In the genomic region with DNA sequence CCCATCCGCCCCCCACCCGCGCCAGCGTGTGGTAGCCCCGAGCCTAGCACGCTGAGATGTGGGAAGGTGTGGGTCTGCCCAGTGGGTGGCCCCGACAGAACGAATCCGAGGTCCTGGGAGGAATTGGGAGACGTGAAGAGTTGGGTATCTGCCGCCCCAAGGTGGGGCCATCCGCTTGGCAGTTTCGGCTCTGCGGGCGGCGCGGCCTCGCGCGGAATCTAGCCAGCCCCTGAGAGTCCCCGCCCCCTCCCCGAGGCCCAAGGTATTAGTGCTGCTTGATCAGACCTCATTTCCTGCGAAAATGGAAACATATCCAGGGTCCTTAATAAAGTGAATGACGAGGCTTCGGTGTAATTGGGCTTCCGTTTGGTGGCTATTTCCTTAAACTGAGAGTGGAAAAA, we compare ENCODE assay signal across 14 cellular contexts. TPM values are rescaled to one million over a fixed set of nuclear protein-coding genes. Genes with fewer than 3 reads are reported as not detected.
DNase-seq lines count a peak whose midpoint lies in the region; ATAC-seq and TF ChIP-seq lines count a peak whose summit lies in the region.
"Had no signal": no experiment of that assay in that cellular context is flagged by ENCODE, and none has a peak within 500 bp of the region (broad histone marks: within the 10 kb centered on the region; RNA-seq: fewer than 3 reads in every experiment).

No MANE protein-coding gene starts in this region.

- peaks cover 16 to 54% (median 35%) of the 10 kb centered on the region in 4 donors for H3K4me1 Mint-ChIP-seq in CD4-positive, alpha-beta memory T cell
- H3K4me1 Mint-ChIP-seq in HFFc6 (ENCODE audit: low read depth) (peaks cover 12% of the 10 kb centered on the region), natural killer cell (peaks cover 17 to 20% of the 10 kb centered on the region in 2 donors)
- H3K4me1 Mint-ChIP-seq in activated T-helper 1 cell treated with anti-CD3 and anti-CD28 coated beads, Interleukin-12 subunit alpha, Interleukin-12 subunit beta, Interleukin-2, Interleukin-4 antibody, amounts not matched to agents 30 ng/mL and 10 ng/mL and 1 ng/mL, durations not matched to agents 14 hours and 24 hours and 36 hours (ENCODE audit: low read depth) = peaks cover 18% of the 10 kb centered on the region

- peak overlapping the region in 4 of 7 donors; percentile 16 to 85 (median 65) for H3K27ac Mint-ChIP-seq in CD4-positive, alpha-beta memory T cell
- H3K27ac Mint-ChIP-seq in HFFc6 = no peak overlapping the region
- H3K27ac Mint-ChIP-seq in activated T-helper 1 cell treated with anti-CD3 and anti-CD28 coated beads, Interleukin-12 subunit alpha, Interleukin-12 subunit beta, Interleukin-2, Interleukin-4 antibody, amounts not matched to agents 30 ng/mL and 10 ng/mL and 1 ng/mL, durations not matched to agents 14 hours and 24 hours and 36 hours = peak overlapping the region; percentile 70
- no peak overlapping the region for H3K27ac Mint-ChIP-seq in natural killer cell

- intact Hi-C loops in CD4-positive, alpha-beta memory T cell (cut with micrococcal nuclease) = loop anchor here (1.0 kb wide), 1 partner anchor 21 kb away; no protein-coding TSS in a partner anchor
- intact Hi-C loops in activated T-helper 1 cell treated with anti-CD3 and anti-CD28 coated beads, Interleukin-12 subunit alpha, Interleukin-12 subunit beta, Interleukin-2, Interleukin-4 antibody, amounts not matched to agents 30 ng/mL and 10 ng/mL and 1 ng/mL, durations not matched to agents 14 hours and 24 hours and 36 hours (cut with micrococcal nuclease) = loop anchor here (5.0 kb wide), 1 partner anchor 559 kb away; no protein-coding TSS in a partner anchor
- intact Hi-C loops in natural killer cell (cut with micrococcal nuclease) = no loop called here

- peaks cover 52% of the 10 kb centered on the region for H3K4me1 ChIP-seq in CD4-positive, alpha-beta memory T cell (ENCODE audit: insufficient read depth, low read length)

- no peak overlapping the region for H3K4me3 ChIP-seq in CD4-positive, alpha-beta memory T cell (ENCODE audit: low read length in 2 of 2)
- H3K4me3 ChIP-seq: MG63 had no signal

- no peaks in the 10 kb centered on the region for H3K9me3 ChIP-seq in CD4-positive, alpha-beta memory T cell (ENCODE audit: control insufficient read depth in 1 of 2, low read length in 2 of 2)
- H3K9me3 ChIP-seq: MG63 had no signal

- DNase-seq in CD4-positive, alpha-beta memory T cell = peak in 1 of 5 donors; percentile 17
- no peak for DNase-seq in HFFc6
- DNase-seq in activated T-helper 1 cell treated with anti-CD3 and anti-CD28 coated beads, Interleukin-12 subunit alpha, Interleukin-12 subunit beta, Interleukin-2, Interleukin-4 antibody, amounts not matched to agents 30 ng/mL and 10 ng/mL and 1 ng/mL, durations not matched to agents 14 hours and 24 hours and 36 hours (ENCODE audit: low spot score) = no peak
- DNase-seq in natural killer cell = no peak
- no peak for DNase-seq in T1000 (lab: John Stamatoyannopoulos, UW)
- DNase-seq in COR-L47 (lab: John Stamatoyannopoulos, UW) = no peak
- DNase-seq in SKM-1 treated with dmso at 0.1 percent for 144 hours (lab: John Stamatoyannopoulos, UW; ENCODE audit: unreplicated experiment) = no peak
- DNase-seq: activated CD4-positive, alpha-beta T cell treated with anti-CD3 and anti-CD28 coated beads for 1 hour; MG63; NCI-H345; SIG-M5 had no signal

- H3K4me3 Mint-ChIP-seq in CD4-positive, alpha-beta memory T cell = peak overlapping the region; percentile 39 to 73 (median 69)
- peak overlapping the region; percentile 42; the same call in 1 of the 2 replicates for H3K4me3 Mint-ChIP-seq in HFFc6
- H3K4me3 Mint-ChIP-seq in activated T-helper 1 cell treated with anti-CD3 and anti-CD28 coated beads, Interleukin-12 subunit alpha, Interleukin-12 subunit beta, Interleukin-2, Interleukin-4 antibody, amounts not matched to agents 30 ng/mL and 10 ng/mL and 1 ng/mL, durations not matched to agents 14 hours and 24 hours and 36 hours = no peak overlapping the region
- peak overlapping the region; percentile 28 for H3K4me3 Mint-ChIP-seq in natural killer cell

- H3K36me3 ChIP-seq in CD4-positive, alpha-beta memory T cell (ENCODE audit: insufficient read depth, low read length) = no peaks in the 10 kb centered on the region
- H3K36me3 ChIP-seq: MG63 had no signal

- ATAC-seq in natural killer cell = no peak

- H3K27me3 Mint-ChIP-seq in CD4-positive, alpha-beta memory T cell = peaks cover 50 to 70% of the 10 kb centered on the region in 2 donors
- peaks cover 62% of the 10 kb centered on the region for H3K27me3 Mint-ChIP-seq in HFFc6 (ENCODE audit: insufficient read depth)
- peaks cover 72% of the 10 kb centered on the region for H3K27me3 Mint-ChIP-seq in activated T-helper 1 cell treated with anti-CD3 and anti-CD28 coated beads, Interleukin-12 subunit alpha, Interleukin-12 subunit beta, Interleukin-2, Interleukin-4 antibody, amounts not matched to agents 30 ng/mL and 10 ng/mL and 1 ng/mL, durations not matched to agents 14 hours and 24 hours and 36 hours (ENCODE audit: insufficient read depth)
- peaks cover 66 to 71% of the 10 kb centered on the region in 2 donors for H3K27me3 Mint-ChIP-seq in natural killer cell (ENCODE audit: low read depth in 2 of 2)

- no peaks in the 10 kb centered on the region for H3K36me3 Mint-ChIP-seq in CD4-positive, alpha-beta memory T cell
- H3K36me3 Mint-ChIP-seq in HFFc6 (ENCODE audit: low read depth) (peaks cover under 1% of the 10 kb centered on the region; the same call in 1 of the 2 replicates), natural killer cell (no peaks in the 10 kb centered on the region)
- no peaks in the 10 kb centered on the region for H3K36me3 Mint-ChIP-seq in activated T-helper 1 cell treated with anti-CD3 and anti-CD28 coated beads, Interleukin-12 subunit alpha, Interleukin-12 subunit beta, Interleukin-2, Interleukin-4 antibody, amounts not matched to agents 30 ng/mL and 10 ng/mL and 1 ng/mL, durations not matched to agents 14 hours and 24 hours and 36 hours (ENCODE audit: low read depth)

- H3K27ac ChIP-seq in CD4-positive, alpha-beta memory T cell (ENCODE audit: low read depth, low read length) = no peak overlapping the region

- H3K27me3 ChIP-seq in CD4-positive, alpha-beta memory T cell (ENCODE audit: insufficient read depth, low read length) = peaks cover 66% of the 10 kb centered on the region
- H3K27me3 ChIP-seq: MG63 had no signal

- H3K9me3 Mint-ChIP-seq in CD4-positive, alpha-beta memory T cell = peaks cover 0 to 9% (median 0%) of the 10 kb centered on the region in 8 donors
- H3K9me3 Mint-ChIP-seq in HFFc6 = no peaks in the 10 kb centered on the region
- no peaks in the 10 kb centered on the region for H3K9me3 Mint-ChIP-seq in activated T-helper 1 cell treated with anti-CD3 and anti-CD28 coated beads, Interleukin-12 subunit alpha, Interleukin-12 subunit beta, Interleukin-2, Interleukin-4 antibody, amounts not matched to agents 30 ng/mL and 10 ng/mL and 1 ng/mL, durations not matched to agents 14 hours and 24 hours and 36 hours
- no peaks in the 10 kb centered on the region for H3K9me3 Mint-ChIP-seq in natural killer cell

- CTCF ChIA-PET in CD4-positive, alpha-beta memory T cell (lab: Charles Lee; ENCODE audit: partially characterized antibody) = interaction anchor here (2.7 to 8.0 kb wide), 7 partner anchors 7 to 565 kb away, joined by 17 to 84 read pairs (median 43); no protein-coding TSS in a partner anchor

- no peak for TF ChIP-seq CTCF in HFFc6 (IDR thresholded peaks at IDR 0.05)
- TF ChIP-seq CTCF in natural killer cell (IDR thresholded peaks at IDR 0.05) = no peak

- POLR2A ChIA-PET in CD4-positive, alpha-beta memory T cell (lab: Charles Lee; ENCODE audit: partially characterized antibody) = interaction anchor here (1.5 kb wide), 1 partner anchor 11 kb away, joined by 5 read pairs; no protein-coding TSS in a partner anchor

RNA-seq across cellular contexts. Expression of gene LBX1, which starts 13.1 kb away (rescaled TPM):
- total RNA-seq in CD4-positive, alpha-beta memory T cell = not detected
- polyA plus RNA-seq in CD4-positive, alpha-beta memory T cell = not detected
- not detected for total RNA-seq in HFFc6 (2021; fragmentation: NEBNext Ultra II Directional; extraction: Animal tissue kit (Norgen Biotek cat#: 25700))
- not detected in 2 replicates for total RNA-seq in activated T-helper 1 cell treated with anti-CD3 and anti-CD28 coated beads, Interleukin-12 subunit alpha, Interleukin-12 subunit beta, Interleukin-2, Interleukin-4 antibody, amounts not matched to agents 30 ng/mL and 10 ng/mL and 1 ng/mL, durations not matched to agents 14 hours and 24 hours and 36 hours
- not detected for total RNA-seq in natural killer cell
- total RNA-seq: renal cortical epithelial cell had no signal
- polyA plus RNA-seq: adipose tissue, fibroblast of lung had no signal

Comparison
In these comparisons a context has a peak if more than half of its experiments do, and no peak if none do; other contexts are left out.
1. H3K27ac Mint-ChIP-seq: peak in CD4-positive, alpha-beta memory T cell (4 of 7) and activated T-helper 1 cell treated with anti-CD3 and anti-CD28 coated beads, Interleukin-12 subunit alpha, Interleukin-12 subunit beta, Interleukin-2, Interleukin-4 antibody, amounts not matched to agents 30 ng/mL and 10 ng/mL and 1 ng/mL, durations not matched to agents 14 hours and 24 hours and 36 hours (single experiment); none in HFFc6 (single experiment) and natural killer cell (0 of 2).